Comparison of ENCODE assay signal across 29 cellular contexts in the genomic region with DNA sequence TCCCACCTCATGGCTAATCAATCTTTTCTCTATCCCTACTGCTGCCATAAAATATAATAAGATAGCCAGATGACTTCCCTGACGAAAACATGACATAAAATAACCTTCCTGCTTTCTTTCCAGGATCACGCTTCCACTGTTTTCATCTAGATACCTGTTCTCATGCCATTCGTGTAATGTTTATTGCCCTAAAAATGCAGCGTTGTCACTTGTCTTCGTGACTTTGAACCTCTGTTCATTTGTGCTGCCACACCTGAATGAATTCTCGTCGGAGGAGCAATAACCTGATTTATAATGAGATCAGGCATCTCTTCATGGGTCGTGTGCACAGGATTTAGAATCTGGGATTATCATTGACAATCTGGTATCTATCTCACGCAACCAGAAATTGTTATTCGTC.
DNase-seq lines count a peak whose midpoint lies in the region; FAIRE-seq lines count a peak whose summit lies in the region.
"Had no signal": no experiment of that assay in that cellular context is flagged by ENCODE, and none has a peak within 500 bp of the region (broad histone marks: within the 10 kb centered on the region; RNA-seq: fewer than 3 reads in every experiment).

No MANE protein-coding gene starts in this region.

- H3K27me3 ChIP-seq in small intestine (ENCODE audit: control insufficient read depth in 2 of 2, insufficient read depth in 2 of 2, low read length in 2 of 2): no peaks in the 10 kb centered on the region
- H3K27me3 ChIP-seq: BE2C; BLaER1; BLaER1 treated with 17β-estradiol and CSF1 and Interleukin-3, amounts not matched to agents 10 nM and 100 nM had no signal

- no peaks in the 10 kb centered on the region for H3K36me3 ChIP-seq in small intestine (ENCODE audit: control insufficient read depth in 2 of 2, insufficient read depth in 2 of 2, low read length in 2 of 2)
- H3K36me3 ChIP-seq: BE2C; BLaER1; BLaER1 treated with 17β-estradiol and CSF1 and Interleukin-3, amounts not matched to agents 10 nM and 100 nM had no signal

- H3K4me3 ChIP-seq in small intestine (ENCODE audit: low read depth in 1 of 2, low read length in 2 of 2): no peak overlapping the region
- H3K4me3 ChIP-seq: A549; BLaER1; BLaER1 treated with 17β-estradiol and CSF1 and Interleukin-3, amounts not matched to agents 10 nM and 100 nM had no signal

- WGBS in small intestine, 3 donors: 20 to 71% (median 42%) methylated on average over 10 of the region's 10 CpGs

- peak; percentile 91 for DNase-seq in small intestine
- DNase-seq in activated naive CD4-positive, alpha-beta T cell treated with Interleukin-2 at 50 U/mL for 16 hours: no peak
- DNase-seq: 8988T; ACHN; AML-193; BE2C; C1 segment of cervical spinal cord; Caco-2; Calu3; CD4-positive, alpha-beta memory T cell; CD4-positive, alpha-beta T cell; CD4-positive, CD25-positive, alpha-beta regulatory T cell; CD8-positive, alpha-beta memory T cell; CD8-positive, alpha-beta T cell; COR-L47; DMS 273 treated with DMSO at 0.1 percent for 48 hours; DMS153; DMS53; DMS79; DMS79 treated with DMSO at 0.1 percent for 48 hours; DND-41; EL had no signal

- no peaks in the 10 kb centered on the region for H3K4me1 ChIP-seq in small intestine (ENCODE audit: control insufficient read depth in 2 of 2, insufficient read depth in 1 of 2, low read depth in 1 of 2, low read length in 1 of 2)
- H3K4me1 ChIP-seq: A549; BE2C; BLaER1; BLaER1 treated with 17β-estradiol and CSF1 and Interleukin-3, amounts not matched to agents 10 nM and 100 nM; Caco-2 had no signal

- H3K9me3 ChIP-seq in small intestine (ENCODE audit: control insufficient read depth, low read depth): no peaks in the 10 kb centered on the region
- H3K9me3 ChIP-seq: A549; BE2C; BLaER1; BLaER1 treated with 17β-estradiol and CSF1 and Interleukin-3, amounts not matched to agents 10 nM and 100 nM; Caco-2 had no signal

- FAIRE-seq in small intestine (lab: Jason Lieb, UNC): no peak
- FAIRE-seq: A204.1, A549, D721Med had no signal

- H3K27ac ChIP-seq in small intestine (ENCODE audit: low read depth in 1 of 2, low read length in 1 of 2): no peak overlapping the region
- H3K27ac ChIP-seq: 22Rv1; A549; BLaER1; BLaER1 treated with 17β-estradiol and CSF1 and Interleukin-3, amounts not matched to agents 10 nM and 100 nM; C4-2B had no signal
